In genomic region chr17:51725185-51725584, GRCh38 we compare ENCODE assay signal across 22 cellular contexts.
DNase-seq lines count a peak whose midpoint lies in the region; ATAC-seq and TF ChIP-seq lines count a peak whose summit lies in the region.
"Had no signal": no experiment of that assay in that cellular context is flagged by ENCODE, and none has a peak within 500 bp of the region (broad histone marks: within the 10 kb centered on the region; RNA-seq: fewer than 3 reads in every experiment).

No MANE protein-coding gene starts in this region.

- H3K4me1 ChIP-seq in H9 (ENCODE audit: insufficient read depth, low read length): no peaks in the 10 kb centered on the region
- H3K4me1 ChIP-seq in mucosa of descending colon (ENCODE audit: low read depth): no peaks in the 10 kb centered on the region
- H3K4me1 ChIP-seq: foreskin keratinocyte, parathyroid adenoma, SJSA1, vagina had no signal

- H2BK20ac ChIP-seq in H9 (ENCODE audit: low read depth, low read length, poor library complexity, severe bottlenecking): no peak overlapping the region

- H2AFZ ChIP-seq in H9 (ENCODE audit: low read length): no peak overlapping the region
- H2AFZ ChIP-seq: parathyroid adenoma had no signal

- CTCF ChIA-PET in activated CD4-positive, alpha-beta T cell treated with anti-CD3 and anti-CD28 coated beads for 36 hours (lab: Charles Lee): interaction anchor here (1.3 kb wide), 1 partner anchor 9 kb away, joined by 3 read pairs; no protein-coding TSS in a partner anchor

- H3K9me3 Mint-ChIP-seq in stimulated activated naive B cell treated with anti-CD40 and anti-IgM and Interleukin-4, amounts not matched to agents 10 μg/mL and 1 μg/mL and 100 μg/mL, for 72 hours: peaks cover 4 to 7% of the 10 kb centered on the region in 2 donors
- H3K9me3 Mint-ChIP-seq in H9: no peaks in the 10 kb centered on the region
- peaks cover 3% of the 10 kb centered on the region for H3K9me3 Mint-ChIP-seq in activated CD4-positive, alpha-beta T cell treated with anti-CD3 and anti-CD28 coated beads for 36 hours (ENCODE audit: low read depth)
- H3K9me3 Mint-ChIP-seq: activated T-helper 17 cell treated with anti-CD3 and anti-CD28 coated beads, Interleukin-2, amount 50 U/mL, for 72 hours had no signal

- H3K23ac ChIP-seq in H9 (ENCODE audit: insufficient read length, low read depth, low read length): no peak overlapping the region

- H3K4ac ChIP-seq in H9 (ENCODE audit: low read depth, low read length): no peak overlapping the region

- POLR2A ChIA-PET in activated CD4-positive, alpha-beta T cell treated with anti-CD3 and anti-CD28 coated beads for 36 hours (lab: Charles Lee): no interaction called here

- H3K79me1 ChIP-seq in H9 (ENCODE audit: insufficient read depth, low read depth, low read length, poor library complexity, severe bottlenecking): no peaks in the 10 kb centered on the region

- H3K9me3 ChIP-seq in H9 (ENCODE audit: control insufficient read depth, low read depth, low read length) (no peaks in the 10 kb centered on the region), mucosa of descending colon (no peaks in the 10 kb centered on the region)
- H3K9me3 ChIP-seq: SJSA1, vagina had no signal

- no peak overlapping the region for H3K4me3 Mint-ChIP-seq in stimulated activated naive B cell treated with anti-CD40 and anti-IgM and Interleukin-4, amounts not matched to agents 10 μg/mL and 1 μg/mL and 100 μg/mL, for 72 hours
- H3K4me3 Mint-ChIP-seq in H9: no peak overlapping the region
- H3K4me3 Mint-ChIP-seq in activated CD4-positive, alpha-beta T cell treated with anti-CD3 and anti-CD28 coated beads for 36 hours: no peak overlapping the region
- H3K4me3 Mint-ChIP-seq: activated T-helper 17 cell treated with anti-CD3 and anti-CD28 coated beads, Interleukin-2, amount 50 U/mL, for 72 hours; naive thymus-derived CD8-positive, alpha-beta T cell had no signal

- H3K36me3 ChIP-seq in mucosa of descending colon (ENCODE audit: low read depth): no peaks in the 10 kb centered on the region
- H3K36me3 ChIP-seq: SJSA1, vagina had no signal

- H3K4me3 ChIP-seq in mucosa of descending colon: no peak overlapping the region
- H3K4me3 ChIP-seq: SJSA1, vagina had no signal

- no peak for TF ChIP-seq CTCF in H9 (conservative IDR thresholded peaks at IDR 0.05)
- no peak for TF ChIP-seq CTCF in mucosa of descending colon (IDR thresholded peaks at IDR 0.05)

- intact Hi-C loops in mucosa of descending colon (cut with DNase I, micrococcal nuclease): no loop called here
- intact Hi-C loops in activated CD4-positive, alpha-beta T cell treated with anti-CD3 and anti-CD28 coated beads for 36 hours (cut with DNase I, micrococcal nuclease): no loop called here

- no peak overlapping the region for H4K91ac ChIP-seq in H9 (ENCODE audit: insufficient read length, low read depth, low read length)

- H2BK5ac ChIP-seq in H9 (ENCODE audit: insufficient read length, low read length): no peak overlapping the region

- H3K23me2 ChIP-seq in H9 (ENCODE audit: insufficient read length, low read depth, low read length, poor library complexity, severe bottlenecking): no peaks in the 10 kb centered on the region

- no peaks in the 10 kb centered on the region for H4K20me1 ChIP-seq in H9 (ENCODE audit: control insufficient read depth, insufficient read depth, insufficient read length)

- H3K56ac ChIP-seq in H9 (ENCODE audit: insufficient read length, low read depth, low read length): no peak overlapping the region

- H2BK15ac ChIP-seq in H9 (ENCODE audit: low read depth, low read length): no peak overlapping the region

- no CpG with 5 or more reads among the region's 3 CpGs for WGBS in H9 (ENCODE audit: extremely low coverage, insufficient read length, low lambda C conversion rate)

- no peak overlapping the region for H2BK120ac ChIP-seq in H9 (ENCODE audit: low read depth, low read length, poor library complexity, severe bottlenecking)

- H3K9ac ChIP-seq in H9 (ENCODE audit: extremely low read depth, insufficient read length, low read length): no peak overlapping the region
- H3K9ac ChIP-seq: parathyroid adenoma had no signal

- H3K4me2 ChIP-seq in H9 (ENCODE audit: insufficient read depth, insufficient read length, low read length): no peak overlapping the region

- no peak overlapping the region for H3T11ph ChIP-seq in H9 (ENCODE audit: low read length)

- H2BK12ac ChIP-seq in H9 (ENCODE audit: insufficient read length, low read depth, low read length): no peak overlapping the region

- H3K27me3 ChIP-seq in H9 (ENCODE audit: insufficient read depth, low read length): no peaks in the 10 kb centered on the region
- H3K27me3 ChIP-seq: foreskin keratinocyte, SJSA1, vagina had no signal

- ATAC-seq in GM19035 (IDR thresholded peaks at IDR 0.05; ENCODE audit: unreplicated experiment) (peak; percentile 52), HG02623 (IDR thresholded peaks at IDR 0.05; ENCODE audit: unreplicated experiment) (peak; percentile 53), HG03520 (IDR thresholded peaks at IDR 0.05; ENCODE audit: unreplicated experiment) (peak; percentile 78), mucosa of descending colon (no peak)
- ATAC-seq in stimulated activated naive B cell treated with anti-CD40 and anti-IgM and Interleukin-4, amounts not matched to agents 10 μg/mL and 1 μg/mL and 100 μg/mL, for 72 hours (replicated peaks): peak; percentile 87
- ATAC-seq in activated CD4-positive, alpha-beta T cell treated with anti-CD3 and anti-CD28 coated beads for 36 hours: no peak
- ATAC-seq: activated T-helper 17 cell treated with anti-CD3 and anti-CD28 coated beads, Interleukin-2, amount 50 U/mL, for 72 hours; foreskin keratinocyte; naive thymus-derived CD8-positive, alpha-beta T cell; PC-3 had no signal

- no peak overlapping the region for H3K18ac ChIP-seq in H9 (ENCODE audit: insufficient read length, low read depth, low read length)

- DNase-seq in stimulated activated naive B cell treated with anti-CD40 and anti-IgM and Interleukin-4, amounts not matched to agents 10 μg/mL and 1 μg/mL and 100 μg/mL, for 72 hours: no peak
- DNase-seq in H9 (no peak), mucosa of descending colon (no peak)
- DNase-seq in activated CD4-positive, alpha-beta T cell treated with anti-CD3 and anti-CD28 coated beads for 36 hours: no peak
- DNase-seq: activated CD4-positive, alpha-beta T cell treated with anti-CD3 and anti-CD28 coated beads for 1 hour; cortex of kidney; DND-41; foreskin keratinocyte; IMR-90; mesenchymal stem cell; naive thymus-derived CD8-positive, alpha-beta T cell; NCI-H2029 treated with DMSO at 0.1 percent for 48 hours; PC-3; stimulated activated CD4-positive, alpha-beta T cell treated with anti-CD3 and anti-CD28 coated beads, Interleukin-2, amount 100 ng/mL, for 24 hours had no signal

- no peak overlapping the region for H2AK5ac ChIP-seq in H9 (ENCODE audit: insufficient read length, low read length)

- peaks cover 0 to 3% of the 10 kb centered on the region in 2 donors for H3K36me3 Mint-ChIP-seq in stimulated activated naive B cell treated with anti-CD40 and anti-IgM and Interleukin-4, amounts not matched to agents 10 μg/mL and 1 μg/mL and 100 μg/mL, for 72 hours
- no peaks in the 10 kb centered on the region for H3K36me3 Mint-ChIP-seq in H9 (ENCODE audit: insufficient read depth in 1 of 3, low read depth in 3 of 3)
- H3K36me3 Mint-ChIP-seq in activated CD4-positive, alpha-beta T cell treated with anti-CD3 and anti-CD28 coated beads for 36 hours (ENCODE audit: low read depth): no peaks in the 10 kb centered on the region

- H3K4me1 Mint-ChIP-seq in stimulated activated naive B cell treated with anti-CD40 and anti-IgM and Interleukin-4, amounts not matched to agents 10 μg/mL and 1 μg/mL and 100 μg/mL, for 72 hours: peaks cover 4 to 10% of the 10 kb centered on the region in 2 donors
- H3K4me1 Mint-ChIP-seq in H9: no peaks in the 10 kb centered on the region
- H3K4me1 Mint-ChIP-seq in activated CD4-positive, alpha-beta T cell treated with anti-CD3 and anti-CD28 coated beads for 36 hours: no peaks in the 10 kb centered on the region
- H3K4me1 Mint-ChIP-seq: activated T-helper 17 cell treated with anti-CD3 and anti-CD28 coated beads, Interleukin-2, amount 50 U/mL, for 72 hours had no signal

- no peak overlapping the region for H3K14ac ChIP-seq in H9 (ENCODE audit: insufficient read depth, low read length)

- no peak overlapping the region for H4K8ac ChIP-seq in H9 (replicated peaks; ENCODE audit: insufficient read length, low read depth, low read length)

- H3K27me3 Mint-ChIP-seq in stimulated activated naive B cell treated with anti-CD40 and anti-IgM and Interleukin-4, amounts not matched to agents 10 μg/mL and 1 μg/mL and 100 μg/mL, for 72 hours: peaks cover 17 to 23% of the 10 kb centered on the region in 2 donors
- no peaks in the 10 kb centered on the region for H3K27me3 Mint-ChIP-seq in H9 (ENCODE audit: low read depth)
- peaks cover 11% of the 10 kb centered on the region for H3K27me3 Mint-ChIP-seq in activated CD4-positive, alpha-beta T cell treated with anti-CD3 and anti-CD28 coated beads for 36 hours

- H3K27ac ChIP-seq in H9 (ENCODE audit: insufficient read length, low read depth, low read length): no peak overlapping the region
- H3K27ac ChIP-seq: foreskin keratinocyte, HL-60, parathyroid adenoma, SJSA1, vagina had no signal

- H4K5ac ChIP-seq in H9 (ENCODE audit: insufficient read length, low read depth, low read length): no peak overlapping the region

- no peaks in the 10 kb centered on the region for H3K79me2 ChIP-seq in H9 (ENCODE audit: insufficient read depth, low read length)
- H3K79me2 ChIP-seq: parathyroid adenoma had no signal

- H3K27ac Mint-ChIP-seq in stimulated activated naive B cell treated with anti-CD40 and anti-IgM and Interleukin-4, amounts not matched to agents 10 μg/mL and 1 μg/mL and 100 μg/mL, for 72 hours: no peak overlapping the region
- H3K27ac Mint-ChIP-seq in H9: no peak overlapping the region
- H3K27ac Mint-ChIP-seq in activated CD4-positive, alpha-beta T cell treated with anti-CD3 and anti-CD28 coated beads for 36 hours: no peak overlapping the region
- H3K27ac Mint-ChIP-seq: activated T-helper 17 cell treated with anti-CD3 and anti-CD28 coated beads, Interleukin-2, amount 50 U/mL, for 72 hours; naive thymus-derived CD8-positive, alpha-beta T cell had no signal

Comparison
In these comparisons a context has a peak if more than half of its experiments do, and no peak if none do; other contexts are left out.
1. ATAC-seq: peak in GM19035 (single experiment), HG02623 (single experiment), HG03520 (single experiment) and stimulated activated naive B cell treated with anti-CD40 and anti-IgM and Interleukin-4, amounts not matched to agents 10 μg/mL and 1 μg/mL and 100 μg/mL, for 72 hours (2 of 2); none in mucosa of descending colon (single experiment) and activated CD4-positive, alpha-beta T cell treated with anti-CD3 and anti-CD28 coated beads for 36 hours (single experiment).